ENCODE assay signal across 18 cellular contexts in genomic region chr1:245469734-245470133, GRCh38.
"Had no signal": no experiment of that assay in that cellular context is flagged by ENCODE, and none has a peak within 500 bp of the region (broad histone marks: within the 10 kb centered on the region; RNA-seq: fewer than 3 reads in every experiment).

No MANE protein-coding gene starts in this region.

- H3K27me3 ChIP-seq: brain microvascular endothelial cell, tibial nerve, uterus had no signal

- H3K9me3 ChIP-seq: tibial nerve, uterus had no signal

- H3K36me3 ChIP-seq: brain microvascular endothelial cell, tibial nerve, uterus had no signal

- DNase-seq: activated CD4-positive, alpha-beta T cell treated with anti-CD3 and anti-CD28 coated beads, Interleukin-2, amount 50 U/mL, for 48 hours; activated CD4-positive, CD25-positive, alpha-beta regulatory T cell treated with anti-CD3 and anti-CD28 coated beads, Interleukin-2, amount 50 U/mL, for 72 hours; activated naive CD4-positive, alpha-beta T cell treated with Interleukin-2 at 50 U/mL for 16 hours; anterior cingulate cortex; brain microvascular endothelial cell; cerebellar nuclear complex; foreskin melanocyte; kidney glomerular epithelial cell; mesendoderm; natural killer cell; nucleus accumbens; stimulated activated CD4-positive, alpha-beta T cell treated with anti-CD3 and anti-CD28 coated beads, Interleukin-15, amount 100 ng/mL, for 24 hours; stimulated activated CD4-positive, alpha-beta T cell treated with anti-CD3 and anti-CD28 coated beads, Interleukin-4, amount 100 ng/mL, for 1 hour; stimulated activated naive B cell treated with anti-CD40 and anti-IgM and Interleukin-4, amounts not matched to agents 10 μg/mL and 1 μg/mL and 100 μg/mL, for 72 hours; uterus had no signal

- H3K4me1 ChIP-seq: tibial nerve, uterus had no signal

- ATAC-seq: activated T-helper 17 cell treated with anti-CD3 and anti-CD28 coated beads, Interleukin-2, amount 50 U/mL, for 72 hours; natural killer cell; stimulated activated naive B cell treated with anti-CD40 and anti-IgM and Interleukin-4, amounts not matched to agents 10 μg/mL and 1 μg/mL and 100 μg/mL, for 72 hours had no signal

- H3K4me3 ChIP-seq: tibial nerve, uterus had no signal

- H3K27ac ChIP-seq: brain microvascular endothelial cell, epithelial cell of prostate, tibial nerve, uterus had no signal
